In genomic region chr6:144730088-144730640, GRCh38 we compare ENCODE assay signal across 16 cellular contexts.
DNase-seq lines count a peak whose midpoint lies in the region; ATAC-seq and TF ChIP-seq lines count a peak whose summit lies in the region.
"Had no signal": no experiment of that assay in that cellular context is flagged by ENCODE, and none has a peak within 500 bp of the region (broad histone marks: within the 10 kb centered on the region; RNA-seq: fewer than 3 reads in every experiment).

No MANE protein-coding gene starts in this region.

- no peak overlapping the region for H2AFZ ChIP-seq in SU-DHL-6 (ENCODE audit: low read depth, low read length, severe bottlenecking)
- H2AFZ ChIP-seq: PC-9 had no signal

- H3K9ac ChIP-seq in SU-DHL-6 (ENCODE audit: low read length), result no peak overlapping the region

- peak; percentile 44 for ATAC-seq in HG02981 (IDR thresholded peaks at IDR 0.05; ENCODE audit: unreplicated experiment)
- ATAC-seq in stimulated activated effector memory CD8-positive, alpha-beta T cell treated with anti-CD3 and anti-CD28 coated beads, Interleukin-12 subunit alpha, Interleukin-12 subunit beta, amount 100 ng/mL, for 72 hours, result peak; percentile 64
- ATAC-seq in GM18873 (IDR thresholded peaks at IDR 0.05; ENCODE audit: low FRiP score, unreplicated experiment), result no peak
- ATAC-seq: activated T-cell treated with anti-CD3 and anti-CD28 coated beads, Interleukin-2, amount 50 U/mL, for 4 hours had no signal

- DNase-seq in DMS53 (lab: John Stamatoyannopoulos, UW), result peak; percentile 8
- DNase-seq in DMS53 treated with DMSO at 0.1 percent for 48 hours (lab: John Stamatoyannopoulos, UW; ENCODE audit: unreplicated experiment), result no peak
- DNase-seq in stimulated activated effector memory CD8-positive, alpha-beta T cell treated with anti-CD3 and anti-CD28 coated beads, Interleukin-12 subunit alpha, Interleukin-12 subunit beta, amount 100 ng/mL, for 72 hours (ENCODE audit: low spot score in 2 of 2), result no peak
- no peak for DNase-seq in activated CD8-positive, alpha-beta memory T cell treated with anti-CD3 and anti-CD28 coated beads for 24 hours
- DNase-seq in activated naive CD4-positive, alpha-beta T cell (lab: John Stamatoyannopoulos, UW), result no peak
- DNase-seq: activated CD4-positive, CD25-positive, alpha-beta regulatory T cell treated with anti-CD3 and anti-CD28 coated beads, Interleukin-2, amount 50 U/mL, for 72 hours; activated T-cell treated with anti-CD3 and anti-CD28 coated beads, Interleukin-2, amount 50 U/mL, for 4 hours; aorta; CD4-positive, alpha-beta T cell; dermis blood vessel endothelial cell; NCI-H2029 treated with DMSO at 0.1 percent for 48 hours; PC-9 had no signal

- H3K9me2 ChIP-seq in SU-DHL-6 (replicated peaks; ENCODE audit: insufficient read depth, low read length), result no peaks in the 10 kb centered on the region

- H3K4me1 Mint-ChIP-seq in stimulated activated effector memory CD8-positive, alpha-beta T cell treated with anti-CD3 and anti-CD28 coated beads, Interleukin-12 subunit alpha, Interleukin-12 subunit beta, amount 100 ng/mL, for 72 hours, result peaks cover 27% of the 10 kb centered on the region

- peak overlapping the region; percentile 40 for H3K4me2 ChIP-seq in SU-DHL-6 (ENCODE audit: low read depth, low read length, poor library complexity, severe bottlenecking)
- H3K4me2 ChIP-seq: PC-9 had no signal

- H3K9me3 ChIP-seq in SU-DHL-6 (ENCODE audit: insufficient read depth, low read length), result no peaks in the 10 kb centered on the region

- no peaks in the 10 kb centered on the region for H3K27me3 ChIP-seq in SU-DHL-6 (ENCODE audit: low read length)

- H4K20me1 ChIP-seq in SU-DHL-6 (ENCODE audit: low read depth, low read length), result no peaks in the 10 kb centered on the region

- no peak overlapping the region for H3K4me3 ChIP-seq in SU-DHL-6 (ENCODE audit: insufficient read depth, low read length, poor library complexity, severe bottlenecking)
- H3K4me3 ChIP-seq: PC-9 had no signal

- no peak overlapping the region for H3K4me3 Mint-ChIP-seq in stimulated activated effector memory CD8-positive, alpha-beta T cell treated with anti-CD3 and anti-CD28 coated beads, Interleukin-12 subunit alpha, Interleukin-12 subunit beta, amount 100 ng/mL, for 72 hours
- H3K4me3 Mint-ChIP-seq: activated T-cell treated with anti-CD3 and anti-CD28 coated beads, Interleukin-2, amount 50 U/mL, for 4 hours; CD4-positive, alpha-beta T cell had no signal

- peaks cover 40% of the 10 kb centered on the region for H3K36me3 Mint-ChIP-seq in stimulated activated effector memory CD8-positive, alpha-beta T cell treated with anti-CD3 and anti-CD28 coated beads, Interleukin-12 subunit alpha, Interleukin-12 subunit beta, amount 100 ng/mL, for 72 hours

- no peak for TF ChIP-seq CTCF in SU-DHL-6 (IDR thresholded peaks at IDR 0.05; ENCODE audit: insufficient read depth, low read length, poor library complexity, severe bottlenecking)

- H3K9me3 Mint-ChIP-seq in stimulated activated effector memory CD8-positive, alpha-beta T cell treated with anti-CD3 and anti-CD28 coated beads, Interleukin-12 subunit alpha, Interleukin-12 subunit beta, amount 100 ng/mL, for 72 hours, result no peaks in the 10 kb centered on the region
- H3K9me3 Mint-ChIP-seq: activated T-cell treated with anti-CD3 and anti-CD28 coated beads, Interleukin-2, amount 50 U/mL, for 4 hours; CD4-positive, alpha-beta T cell had no signal

- no peaks in the 10 kb centered on the region for H3K79me2 ChIP-seq in SU-DHL-6 (ENCODE audit: insufficient read depth, low read length)

- no peak overlapping the region; the same call in 1 of the 2 replicates for H3K27ac ChIP-seq in SU-DHL-6 (ENCODE audit: low read depth, low read length)
- H3K27ac ChIP-seq: 22Rv1, PC-9 had no signal

- no peaks in the 10 kb centered on the region for H3F3A ChIP-seq in SU-DHL-6 (ENCODE audit: insufficient read depth)

- no peaks in the 10 kb centered on the region for H3K36me3 ChIP-seq in SU-DHL-6 (ENCODE audit: low read length)

- no peak overlapping the region for H3K27ac Mint-ChIP-seq in stimulated activated effector memory CD8-positive, alpha-beta T cell treated with anti-CD3 and anti-CD28 coated beads, Interleukin-12 subunit alpha, Interleukin-12 subunit beta, amount 100 ng/mL, for 72 hours
- H3K27ac Mint-ChIP-seq: CD4-positive, alpha-beta T cell had no signal
